Comparison of ENCODE assay signal across 12 cellular contexts in genomic region chr10:17113889-17114288, GRCh38. TPM values are rescaled to one million over a fixed set of nuclear protein-coding genes. Genes with fewer than 3 reads are reported as not detected.
DNase-seq lines count a peak whose midpoint lies in the region; ATAC-seq, FAIRE-seq and TF ChIP-seq lines count a peak whose summit lies in the region.
"Had no signal": no experiment of that assay in that cellular context is flagged by ENCODE, and none has a peak within 500 bp of the region (broad histone marks: within the 10 kb centered on the region; RNA-seq: fewer than 3 reads in every experiment).

No MANE protein-coding gene starts in this region.

- H2AFZ ChIP-seq in K562 (ENCODE audit: low read depth, low read length) (no peak overlapping the region), GM23338 (no peak overlapping the region)

- no peak overlapping the region for H3K9ac ChIP-seq in K562 (ENCODE audit: insufficient read depth in 1 of 2, low read depth in 2 of 2, low read length in 2 of 2)

- no peak for FAIRE-seq in K562 (lab: Jason Lieb, UNC)

- in situ Hi-C loops in K562 (cut with MboI), result no loop called here

- ATAC-seq in K562 (no peak), left lobe of liver (peak; percentile 68), thoracic aorta (ENCODE audit: insufficient number of reproducible peaks, low FRiP score, low read depth) (no peak), GM23338 (no peak), HG02798 (IDR thresholded peaks at IDR 0.05; ENCODE audit: poor library complexity, unreplicated experiment) (no peak), GM18511 (IDR thresholded peaks at IDR 0.05; ENCODE audit: unreplicated experiment) (no peak)
- ATAC-seq: T-cell had no signal

- no peaks in the 10 kb centered on the region for H3K9me2 ChIP-seq in GM23338 (ENCODE audit: insufficient read depth)

- BruUV-seq in K562 (replicated peaks; lab: Mats Ljungman, UMichigan), result no TSS peak

- no peaks in the 10 kb centered on the region for H3F3A ChIP-seq in GM23338 (replicated peaks; ENCODE audit: low read depth)

- H3K4me1 ChIP-seq in K562 (replicated peaks in 1 of 2; ENCODE audit: control insufficient read depth in 2 of 2, insufficient read depth in 2 of 2, low read length in 2 of 2) (no peaks in the 10 kb centered on the region), thoracic aorta (ENCODE audit: control insufficient read depth in 1 of 2, low read depth in 2 of 2) (peaks cover 0 to 20% of the 10 kb centered on the region in 2 donors), GM23338 (ENCODE audit: insufficient read depth) (no peaks in the 10 kb centered on the region)

- no peaks in the 10 kb centered on the region for H3K9me1 ChIP-seq in K562 (ENCODE audit: control insufficient read depth, insufficient read depth, low read length)

- H3K27me3 Mint-ChIP-seq in activated naive CD4-positive, alpha-beta T cell treated with anti-CD3 and anti-CD28 coated beads, Interleukin-2, amount 10 ng/mL, durations not matched to agents 7 days and 5 days, result no peaks in the 10 kb centered on the region
- no peaks in the 10 kb centered on the region for H3K27me3 Mint-ChIP-seq in activated naive CD4-positive, alpha-beta T cell treated with anti-CD3 and anti-CD28 coated beads for 36 hours (ENCODE audit: low read depth)
- no peaks in the 10 kb centered on the region for H3K27me3 Mint-ChIP-seq in GM23338 (ENCODE audit: insufficient read depth, low read depth, poor library complexity)
- H3K27me3 Mint-ChIP-seq: activated CD4-positive, alpha-beta T cell treated with anti-CD3 and anti-CD28 coated beads, Interleukin-2, amount 10 ng/mL, durations not matched to agents 24 days and 14 days; T-cell had no signal

- POLR2A ChIA-PET in K562 (lab: Yijun Ruan, JAX), result no interaction called here

- no peaks in the 10 kb centered on the region for H3K9me3 ChIP-seq in K562 (replicated peaks; ENCODE audit: control insufficient read depth, insufficient read depth, low read depth, low read length)
- H3K9me3 ChIP-seq in thoracic aorta, result no peaks in the 10 kb centered on the region

- H3K4me1 Mint-ChIP-seq in activated naive CD4-positive, alpha-beta T cell treated with anti-CD3 and anti-CD28 coated beads, Interleukin-2, amount 10 ng/mL, durations not matched to agents 7 days and 5 days, result peaks cover 12% of the 10 kb centered on the region
- H3K4me1 Mint-ChIP-seq in activated naive CD4-positive, alpha-beta T cell treated with anti-CD3 and anti-CD28 coated beads for 36 hours (ENCODE audit: low read depth), result peaks cover 8% of the 10 kb centered on the region
- H3K4me1 Mint-ChIP-seq in GM23338, result no peaks in the 10 kb centered on the region

- DNase-seq in activated naive CD4-positive, alpha-beta T cell treated with anti-CD3 and anti-CD28 coated beads, Interleukin-2, amount 10 ng/mL, durations not matched to agents 7 days and 5 days, result no peak
- DNase-seq in activated naive CD4-positive, alpha-beta T cell treated with anti-CD3 and anti-CD28 coated beads for 36 hours, result no peak
- DNase-seq in K562 (ENCODE audit: extremely low read depth in 1 of 4, low spot score in 3 of 4) (no peak), left lobe of liver (ENCODE audit: low spot score) (no peak), thoracic aorta (ENCODE audit: low spot score) (no peak), GM23338 (ENCODE audit: low spot score) (no peak)
- DNase-seq: activated CD4-positive, alpha-beta T cell treated with anti-CD3 and anti-CD28 coated beads, Interleukin-2, amount 10 ng/mL, durations not matched to agents 24 days and 14 days; activated naive CD4-positive, alpha-beta T cell treated with anti-CD3 and anti-CD28 coated beads, Interleukin-2, amount 50 U/mL, for 16 hours; T-cell had no signal

- 57% methylated on average over 7 of the region's 7 CpGs for WGBS in K562 (ENCODE audit: insufficient coverage, low coverage, missing lambda C conversion rate)

- H3K36me3 ChIP-seq in K562 (ENCODE audit: control insufficient read depth, insufficient read depth, low read length), result no peaks in the 10 kb centered on the region
- H3K36me3 ChIP-seq in thoracic aorta, result no peaks in the 10 kb centered on the region
- H3K36me3 ChIP-seq in GM23338 (ENCODE audit: insufficient read depth), result no peaks in the 10 kb centered on the region

- H3K27ac ChIP-seq in K562 (ENCODE audit: extremely low read depth, low read depth, low read length) (no peak overlapping the region), thoracic aorta (peak overlapping the region; percentile 40 to 53), GM23338 (ENCODE audit: low read depth) (no peak overlapping the region)

- H4K20me1 ChIP-seq in K562 (replicated peaks; ENCODE audit: control insufficient read depth, insufficient read depth, low read length), result no peaks in the 10 kb centered on the region
- H4K20me1 ChIP-seq in GM23338 (replicated peaks; ENCODE audit: insufficient read depth), result no peaks in the 10 kb centered on the region

- CTCF ChIA-PET in activated naive CD4-positive, alpha-beta T cell treated with anti-CD3 and anti-CD28 coated beads, Interleukin-2, amount 10 ng/mL, durations not matched to agents 7 days and 5 days (lab: Charles Lee), result no interaction called here
- CTCF ChIA-PET in activated naive CD4-positive, alpha-beta T cell treated with anti-CD3 and anti-CD28 coated beads for 36 hours (lab: Charles Lee), result no interaction called here
- CTCF ChIA-PET in K562 (lab: Yijun Ruan, JAX; ENCODE audit: low intra/inter-chr PET ratio), result no interaction called here

- TF ChIP-seq RAD21 in K562 (CRISPR knock-in tag; conservative IDR thresholded peaks at IDR 0.05 in 1 of 2, IDR thresholded peaks at IDR 0.05 in 1 of 2), result no peak

- TF ChIP-seq EP300 in K562 (IDR thresholded peaks at IDR 0.05; ENCODE audit: low read length), result no peak

- H3K36me3 Mint-ChIP-seq in activated naive CD4-positive, alpha-beta T cell treated with anti-CD3 and anti-CD28 coated beads, Interleukin-2, amount 10 ng/mL, durations not matched to agents 7 days and 5 days, result peaks cover 2% of the 10 kb centered on the region
- peaks cover 8% of the 10 kb centered on the region for H3K36me3 Mint-ChIP-seq in activated naive CD4-positive, alpha-beta T cell treated with anti-CD3 and anti-CD28 coated beads for 36 hours (ENCODE audit: low read depth)
- no peaks in the 10 kb centered on the region for H3K36me3 Mint-ChIP-seq in GM23338 (ENCODE audit: low read depth)

- H3K9me3 Mint-ChIP-seq in activated naive CD4-positive, alpha-beta T cell treated with anti-CD3 and anti-CD28 coated beads, Interleukin-2, amount 10 ng/mL, durations not matched to agents 7 days and 5 days, result no peaks in the 10 kb centered on the region
- no peaks in the 10 kb centered on the region for H3K9me3 Mint-ChIP-seq in activated naive CD4-positive, alpha-beta T cell treated with anti-CD3 and anti-CD28 coated beads for 36 hours
- no peaks in the 10 kb centered on the region for H3K9me3 Mint-ChIP-seq in GM23338
- H3K9me3 Mint-ChIP-seq: activated CD4-positive, alpha-beta T cell treated with anti-CD3 and anti-CD28 coated beads, Interleukin-2, amount 10 ng/mL, durations not matched to agents 24 days and 14 days; T-cell had no signal

- no peak overlapping the region for H3K4me2 ChIP-seq in K562 (ENCODE audit: insufficient read depth, low read length)
- H3K4me2 ChIP-seq in GM23338, result no peak overlapping the region

- intact Hi-C loops in activated naive CD4-positive, alpha-beta T cell treated with anti-CD3 and anti-CD28 coated beads for 36 hours (cut with micrococcal nuclease), result no loop called here
- intact Hi-C loops in K562 (cut with micrococcal nuclease), result no loop called here

- no peak overlapping the region for H3K4me3 Mint-ChIP-seq in activated naive CD4-positive, alpha-beta T cell treated with anti-CD3 and anti-CD28 coated beads, Interleukin-2, amount 10 ng/mL, durations not matched to agents 7 days and 5 days
- no peak overlapping the region for H3K4me3 Mint-ChIP-seq in activated naive CD4-positive, alpha-beta T cell treated with anti-CD3 and anti-CD28 coated beads for 36 hours
- H3K4me3 Mint-ChIP-seq in GM23338, result no peak overlapping the region
- H3K4me3 Mint-ChIP-seq: activated CD4-positive, alpha-beta T cell treated with anti-CD3 and anti-CD28 coated beads, Interleukin-2, amount 10 ng/mL, durations not matched to agents 24 days and 14 days; T-cell had no signal

- H3K27me3 ChIP-seq in K562 (ENCODE audit: control insufficient read depth in 2 of 2, insufficient read depth in 2 of 2, low read length in 2 of 2) (peaks cover 0 to 5% of the 10 kb centered on the region in 2 experiments; a peak in 1 of 5 replicates), thoracic aorta (replicated peaks; ENCODE audit: insufficient read depth) (no peaks in the 10 kb centered on the region), GM23338 (ENCODE audit: insufficient read depth) (no peaks in the 10 kb centered on the region)
- H3K27me3 ChIP-seq: dorsolateral prefrontal cortex had no signal

- H3K79me2 ChIP-seq in K562 (ENCODE audit: control insufficient read depth, insufficient read depth, low read length) (no peaks in the 10 kb centered on the region), GM23338 (replicated peaks; ENCODE audit: insufficient read depth) (no peaks in the 10 kb centered on the region)

- no peak for TF ChIP-seq CTCF in K562 (IDR thresholded peaks at IDR 0.05 in 2 of 3, conservative IDR thresholded peaks at IDR 0.05 in 1 of 3; ENCODE audit: insufficient read depth in 2 of 3, low read depth in 1 of 3, low read length in 3 of 3)
- TF ChIP-seq CTCF in thoracic aorta (IDR thresholded peaks at IDR 0.05), result no peak
- no peak for TF ChIP-seq CTCF in GM23338 (conservative IDR thresholded peaks at IDR 0.05; ENCODE audit: low read depth in 2 of 2)

- TF ChIP-seq POLR2A in K562 (conservative IDR thresholded peaks at IDR 0.05), result no peak

- H3K27ac Mint-ChIP-seq in activated naive CD4-positive, alpha-beta T cell treated with anti-CD3 and anti-CD28 coated beads, Interleukin-2, amount 10 ng/mL, durations not matched to agents 7 days and 5 days, result peak overlapping the region; percentile 10
- no peak overlapping the region for H3K27ac Mint-ChIP-seq in activated naive CD4-positive, alpha-beta T cell treated with anti-CD3 and anti-CD28 coated beads for 36 hours
- H3K27ac Mint-ChIP-seq in GM23338, result no peak overlapping the region
- H3K27ac Mint-ChIP-seq: activated CD4-positive, alpha-beta T cell treated with anti-CD3 and anti-CD28 coated beads, Interleukin-2, amount 10 ng/mL, durations not matched to agents 24 days and 14 days; T-cell had no signal

- H3K4me3 ChIP-seq in K562 (no peak overlapping the region), thoracic aorta (no peak overlapping the region), GM23338 (no peak overlapping the region)
- H3K4me3 ChIP-seq: dorsolateral prefrontal cortex had no signal

RNA-seq across cellular contexts. Expression of gene CUBN, which starts 15.7 kb away (rescaled TPM):
- total RNA-seq in activated naive CD4-positive, alpha-beta T cell treated with anti-CD3 and anti-CD28 coated beads for 36 hours, result under 1 TPM; 0.37 to 0.41 TPM
- 0.55 and 0.67 TPM in 2 replicates for total RNA-seq in K562 (2011; cell fraction: chromatin; rRNA removed; ENCODE audit: low replicate concordance)
- total RNA-seq in K562 (2011; cell fraction: nucleolus; rRNA removed), result 0.50 and 0.79 TPM in 2 replicates
- total RNA-seq in K562 (2011; cell fraction: nucleoplasm; rRNA removed), result 0.38 and 0.95 TPM in 2 replicates
- total RNA-seq in K562 (2014; rRNA removed), result 0.08 and 0.09 TPM in 2 replicates
- total RNA-seq in K562 (2014; rRNA removed; fragmentation: Illumina TruSeq; extraction: Trizol), result 0.13 and 0.33 TPM in 2 replicates
- total RNA-seq in K562 (2015; rRNA removed; fragmentation: Illumina TruSeq; extraction: Trizol), result 0.22 and 0.23 TPM in 2 replicates
- total RNA-seq in K562 (2021), result 0.09 and 0.22 TPM in 2 replicates
- 0.18 and 0.22 TPM in 2 replicates for polyA plus RNA-seq in K562 (2011; rRNA removed)
- polyA plus RNA-seq in K562 (2011; cell fraction: cytosol; rRNA removed), result 0.03 and 0.07 TPM in 2 replicates
- polyA plus RNA-seq in K562 (2011; cell fraction: nucleus; rRNA removed), result 0.48 and 1.2 TPM in 2 replicates
- polyA plus RNA-seq in K562 (2012), result 0.12 and 0.79 TPM in 2 replicates
- polyA plus RNA-seq in K562 (2014; fragmentation: Illumina TruSeq; extraction: Trizol), result 0.09 and 0.17 TPM in 2 replicates
- polyA plus RNA-seq in K562 (2014; fragmentation: Nextera tagmentation; extraction: Ambion mirVana), result under 1 TPM; 0.04 TPM
- 0.09 and 0.61 TPM in 2 replicates for polyA plus RNA-seq in K562 (2014; rRNA removed)
- 0.48 and 0.67 TPM in 2 replicates for polyA minus RNA-seq in K562 (2011; rRNA and poly(A)+ RNA removed)
- polyA minus RNA-seq in K562 (2011; cell fraction: cytosol; rRNA and poly(A)+ RNA removed), result not detected in 2 replicates
- polyA minus RNA-seq in K562 (2011; cell fraction: nucleus; rRNA and poly(A)+ RNA removed), result 0.40 and 1.6 TPM in 2 replicates
- total RNA-seq in left lobe of liver, result 0.25 TPM
- 1 to 10 TPM; 4.1 to 4.6 TPM for total RNA-seq in thoracic aorta
- total RNA-seq in GM23338 (2014; rRNA removed; shearing (Covaris generic)), result 0.23 and 1.8 TPM in 2 replicates
- polyA plus RNA-seq in GM23338 (2016; fragmentation: Nextera tagmentation; extraction: Ambion mirVana), result 0.06 and 0.47 TPM in 2 replicates

Comparison
In these comparisons a context has a peak if more than half of its experiments do, and no peak if none do; other contexts are left out.
1. H3K27ac ChIP-seq: peak in thoracic aorta (2 of 2); none in K562 (single experiment) and GM23338 (single experiment).